In genomic region chr10:80530251-80530650, GRCh38 we compare ENCODE assay signal across 8 cellular contexts. TPM values are rescaled to one million over a fixed set of nuclear protein-coding genes. Genes with fewer than 3 reads are reported as not detected.
DNase-seq lines count a peak whose midpoint lies in the region; ATAC-seq and TF ChIP-seq lines count a peak whose summit lies in the region.

No MANE protein-coding gene starts in this region.

- no peak for TF ChIP-seq POLR2A in tibial nerve (IDR thresholded peaks at IDR 0.05)

- no peak overlapping the region for H3K4me3 ChIP-seq in tibial nerve
- no peak overlapping the region for H3K4me3 ChIP-seq in colonic mucosa

- no peak overlapping the region for H3K27ac ChIP-seq in tibial nerve
- H3K27ac ChIP-seq in colonic mucosa = no peak overlapping the region

- H3K9ac ChIP-seq in colonic mucosa (ENCODE audit: low read depth in 2 of 2, low read length in 2 of 2) = no peak overlapping the region

- H3K9me3 ChIP-seq in tibial nerve = no peaks in the 10 kb centered on the region
- no peaks in the 10 kb centered on the region for H3K9me3 ChIP-seq in colonic mucosa

- H3K4me1 ChIP-seq in tibial nerve (peaks cover 0 to 6% (median 2%) of the 10 kb centered on the region in 4 donors), colonic mucosa (no peaks in the 10 kb centered on the region)

- H3K27me3 ChIP-seq in tibial nerve (no peaks in the 10 kb centered on the region), colonic mucosa (no peaks in the 10 kb centered on the region)

- in situ Hi-C loops in ACHN (cut with HindIII; ENCODE audit: low pct_ligation_motif_present, low pct_unique_long_range_greater_than_20kb, low sequenced_read_pairs) = no loop called here

- intact Hi-C loops in left ventricle myocardium superior (cut with micrococcal nuclease) (no loop called here), colonic mucosa (cut with DNase I) (no loop called here)

- peak; percentile 52 for DNase-seq in ACHN
- DNase-seq in M059J (ENCODE audit: low read depth) = peak; percentile 56
- DNase-seq in activated T-cell treated with anti-CD3 and anti-CD28 coated beads, Interleukin-2, amount 50 U/mL, for 1 hour = peak; percentile 45
- no peak for DNase-seq in left ventricle myocardium superior
- DNase-seq in tibial nerve (ENCODE audit: low spot score in 2 of 2) = no peak
- DNase-seq in colonic mucosa = no peak

- TF ChIP-seq CTCF in tibial nerve (IDR thresholded peaks at IDR 0.05) = peak in 3 of 5 experiments; percentile 7 to 31 (median 17)
- no peak for TF ChIP-seq CTCF in colonic mucosa (IDR thresholded peaks at IDR 0.05)

- H3K36me3 ChIP-seq in tibial nerve = no peaks in the 10 kb centered on the region
- H3K36me3 ChIP-seq in colonic mucosa = no peaks in the 10 kb centered on the region

- ATAC-seq in GM18907 (IDR thresholded peaks at IDR 0.05; ENCODE audit: unreplicated experiment) (peak; percentile 68), left ventricle myocardium superior (peak; percentile 72), HG02763 (IDR thresholded peaks at IDR 0.05; ENCODE audit: unreplicated experiment) (no peak)

- WGBS in tibial nerve, 2 donors = 29% methylated on average over 2 of the region's 2 CpGs; no CpG with 5 or more reads in 1 of the 2 donors

- no peak for TF ChIP-seq EP300 in tibial nerve (IDR thresholded peaks at IDR 0.05)

RNA-seq across cellular contexts. Expression of gene SH2D4B, which starts 7.5 kb away (rescaled TPM):
- total RNA-seq in M059J (2014; rRNA removed; shearing (Covaris generic)) = not detected in 2 replicates
- total RNA-seq in left ventricle myocardium superior (not detected), tibial nerve (not detected), colonic mucosa (not detected)

Comparison
In these comparisons a context has a peak if more than half of its experiments do, and no peak if none do; other contexts are left out.
1. DNase-seq: peak in ACHN (single experiment), M059J (single experiment) and activated T-cell treated with anti-CD3 and anti-CD28 coated beads, Interleukin-2, amount 50 U/mL, for 1 hour (single experiment); none in left ventricle myocardium superior (single experiment), tibial nerve (0 of 2) and colonic mucosa (single experiment).